In the genomic region with DNA sequence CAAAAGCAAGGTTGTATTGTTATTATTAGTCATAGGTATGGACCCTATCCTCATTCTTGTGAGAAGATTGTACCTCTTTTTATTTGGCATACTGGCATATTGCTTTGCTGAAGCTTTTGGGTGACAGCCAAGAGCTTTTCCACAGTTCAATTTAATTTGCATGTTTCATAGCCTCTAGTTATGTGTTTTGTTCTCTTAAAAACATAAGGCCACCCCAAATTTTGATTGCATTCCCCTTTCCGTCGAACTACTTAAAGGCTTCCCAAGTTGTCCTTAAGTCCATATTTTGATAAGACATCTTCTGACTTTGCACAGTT, we compare ENCODE assay signal across 9 cellular contexts. TPM values are rescaled to one million over a fixed set of nuclear protein-coding genes. Genes with fewer than 3 reads are reported as not detected.
A peak's percentile ranks its signal among the peaks of the same experiment; 100 is the strongest.
DNase-seq lines count a peak whose midpoint lies in the region; ATAC-seq and TF ChIP-seq lines count a peak whose summit lies in the region.
"Had no signal": no experiment of that assay in that cellular context is flagged by ENCODE, and none has a peak within 500 bp of the region (broad histone marks: within the 10 kb centered on the region; RNA-seq: fewer than 3 reads in every experiment).

No MANE protein-coding gene starts in this region.

- H3K9me3 Mint-ChIP-seq in GM23338: no peaks in the 10 kb centered on the region

- H3K27ac Mint-ChIP-seq in GM23338: no peak overlapping the region

- H3F3A ChIP-seq in GM23338 (replicated peaks; ENCODE audit: low read depth) (no peaks in the 10 kb centered on the region), PC-9 (ENCODE audit: insufficient read depth, low read depth) (peaks cover 4% of the 10 kb centered on the region; the same call in 1 of the 2 replicates)

- no TSS peak for BruUV-seq in PC-9 (replicated peaks; lab: Mats Ljungman, UMichigan)

- H3K27me3 Mint-ChIP-seq in GM23338 (ENCODE audit: insufficient read depth, low read depth, poor library complexity): peaks cover 2% of the 10 kb centered on the region

- H3K9me2 ChIP-seq in GM23338 (ENCODE audit: insufficient read depth) (no peaks in the 10 kb centered on the region), PC-9 (ENCODE audit: insufficient read depth) (no peaks in the 10 kb centered on the region)

- H3K79me2 ChIP-seq in GM23338 (replicated peaks; ENCODE audit: insufficient read depth): peaks cover 60% of the 10 kb centered on the region
- peaks cover 61% of the 10 kb centered on the region for H3K79me2 ChIP-seq in PC-9 (ENCODE audit: low read depth)

- H3K27ac ChIP-seq in GM23338 (ENCODE audit: low read depth) (no peak overlapping the region), PC-9 (no peak overlapping the region)
- H3K27ac ChIP-seq: cardiac muscle cell had no signal

- peak overlapping the region; percentile 90 for H3K4me3 ChIP-seq in GM23338
- H3K4me3 ChIP-seq in PC-9: peak overlapping the region; percentile 94
- peak overlapping the region; percentile 78 for H3K4me3 ChIP-seq in skeletal muscle cell (ENCODE audit: low read depth, low read length)

- H3K4me1 ChIP-seq in GM23338 (ENCODE audit: insufficient read depth): peaks cover 14% of the 10 kb centered on the region
- peaks cover 50% of the 10 kb centered on the region for H3K4me1 ChIP-seq in PC-9 (replicated peaks; ENCODE audit: insufficient read depth)

- peaks cover 18% of the 10 kb centered on the region; the same call in 2 of the 3 replicates for H3K4me1 Mint-ChIP-seq in GM23338

- no peak for DNase-seq in GM23338 (ENCODE audit: low spot score)
- no peak for DNase-seq in PC-9
- DNase-seq in fibroblast of gingiva (ENCODE audit: low read depth): peak; percentile 2
- no peak for DNase-seq in skeletal muscle cell (ENCODE audit: low read depth)
- no peak for DNase-seq in SHP77 (lab: John Stamatoyannopoulos, UW)
- DNase-seq in NCI-H226: no peak

- H2AFZ ChIP-seq in GM23338: no peak overlapping the region
- H2AFZ ChIP-seq in PC-9: no peak overlapping the region

- CTCF ChIA-PET in PC-9 (lab: Charles Lee): no interaction called here

- no peaks in the 10 kb centered on the region for H3K9me3 ChIP-seq in PC-9 (ENCODE audit: insufficient read depth, low read depth)

- H3K4me2 ChIP-seq in GM23338: peak overlapping the region; percentile 87
- peak overlapping the region; percentile 97 for H3K4me2 ChIP-seq in PC-9

- peak overlapping the region; percentile 90 for H3K4me3 Mint-ChIP-seq in GM23338

- H4K20me1 ChIP-seq in GM23338 (replicated peaks; ENCODE audit: insufficient read depth) (peaks cover 16% of the 10 kb centered on the region), PC-9 (ENCODE audit: insufficient read depth) (peaks cover 19% of the 10 kb centered on the region)

- no peak for TF ChIP-seq CTCF in GM23338 (conservative IDR thresholded peaks at IDR 0.05; ENCODE audit: low read depth in 2 of 2)
- TF ChIP-seq CTCF in PC-9 (conservative IDR thresholded peaks at IDR 0.05): no peak

- H3K27me3 ChIP-seq in GM23338 (ENCODE audit: insufficient read depth) (no peaks in the 10 kb centered on the region), PC-9 (ENCODE audit: insufficient read depth, low read depth) (no peaks in the 10 kb centered on the region)
- H3K27me3 ChIP-seq: cardiac muscle cell had no signal

- POLR2A ChIA-PET in PC-9 (lab: Charles Lee; ENCODE audit: unreplicated experiment): interaction anchor here (0.5 to 1.0 kb wide), 7 partner anchors 9 to 213 kb away, joined by 3 to 26 read pairs (median 10); partner anchors contain the start of gene MICU1

- no peaks in the 10 kb centered on the region for H3K36me3 ChIP-seq in GM23338 (ENCODE audit: insufficient read depth)
- no peaks in the 10 kb centered on the region for H3K36me3 ChIP-seq in PC-9 (ENCODE audit: low read depth)
- H3K36me3 ChIP-seq: cardiac muscle cell had no signal

- ATAC-seq in GM23338 (no peak), GM19467 (IDR thresholded peaks at IDR 0.05; ENCODE audit: unreplicated experiment) (no peak), GM21447 (IDR thresholded peaks at IDR 0.05; ENCODE audit: unreplicated experiment) (no peak)

- intact Hi-C loops in PC-9 (cut with micrococcal nuclease; ENCODE audit: unreplicated experiment): loop anchor here (1.0 to 10.0 kb wide), 4 partner anchors 69 to 371 kb away; no protein-coding TSS in a partner anchor

- H3K36me3 Mint-ChIP-seq in GM23338 (ENCODE audit: low read depth): no peaks in the 10 kb centered on the region

TF ChIP-seq in GM23338, 12 proteins besides CTCF, POLR2A, EP300 and RAD21:
- no peak for TF ChIP-seq NANOG (IDR thresholded peaks at IDR 0.05; ENCODE audit: borderline replicate concordance)

RNA-seq across cellular contexts. Expression of gene MCU, which starts 1.6 kb away (rescaled TPM):
- total RNA-seq in GM23338 (2014; rRNA removed; shearing (Covaris generic)): 54.6 and 68.2 TPM in 2 replicates
- 40.1 and 41.8 TPM in 2 replicates for polyA plus RNA-seq in GM23338 (2016; fragmentation: Nextera tagmentation; extraction: Ambion mirVana)
- 59.5 and 61.9 TPM in 2 replicates for total RNA-seq in PC-9 (2021)
